In the genomic region with DNA sequence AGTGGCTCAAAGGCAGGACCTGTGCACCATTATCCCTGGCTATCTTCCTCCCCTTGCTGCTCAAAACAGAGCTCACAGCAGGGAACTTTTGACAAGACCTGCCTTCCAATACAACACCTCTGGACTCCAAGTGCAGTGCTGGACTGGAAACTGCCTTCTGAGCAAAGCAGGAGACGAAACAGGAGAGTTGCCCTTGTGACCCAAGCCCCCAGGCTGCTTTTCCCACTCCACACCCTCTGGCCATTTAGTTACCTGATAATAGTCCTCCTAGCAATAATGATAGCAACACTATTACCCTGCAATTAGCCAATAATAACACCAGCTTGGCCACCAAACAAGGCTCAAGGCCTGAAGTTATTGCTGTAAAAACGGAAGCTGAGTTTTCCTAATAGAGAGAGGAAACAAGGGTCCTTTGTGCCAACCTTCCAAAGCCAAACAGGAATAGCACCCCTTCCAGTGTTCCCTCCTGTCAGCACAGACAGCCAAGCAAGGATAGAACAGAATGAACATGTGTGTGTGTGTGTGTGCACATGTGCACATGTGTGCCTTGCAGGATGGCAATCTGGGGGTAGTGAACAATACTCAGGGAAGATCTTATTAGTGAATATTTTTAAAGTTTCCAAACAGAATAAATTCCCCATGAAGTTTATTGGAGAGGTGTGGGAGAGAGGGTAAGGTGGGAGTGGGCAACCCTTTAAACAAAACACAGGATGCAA, we compare ENCODE assay signal across 20 cellular contexts. TPM values are rescaled to one million over a fixed set of nuclear protein-coding genes. Genes with fewer than 3 reads are reported as not detected.
"Had no signal": no experiment of that assay in that cellular context is flagged by ENCODE, and none has a peak within 500 bp of the region (broad histone marks: within the 10 kb centered on the region; RNA-seq: fewer than 3 reads in every experiment).

No MANE protein-coding gene starts in this region.

- H3K36me3 Mint-ChIP-seq: memory B cell; stimulated activated naive B cell treated with anti-CD40 and anti-IgM and Interleukin-4, amounts not matched to agents 10 μg/mL and 1 μg/mL and 100 μg/mL, for 72 hours had no signal

- H3K4me3 Mint-ChIP-seq: activated B cell treated with CpG ODN at 0.5 μM for 24 hours; activated CD4-positive, alpha-beta T cell treated with anti-CD3 and anti-CD28 coated beads, Interleukin-2, amount 10 ng/mL, durations not matched to agents 24 days and 14 days; memory B cell; stimulated activated naive B cell treated with anti-CD40 and anti-IgM and Interleukin-4, amounts not matched to agents 10 μg/mL and 1 μg/mL and 100 μg/mL, for 72 hours had no signal

- DNase-seq: activated B cell treated with CpG ODN at 0.5 μM for 24 hours; activated CD4-positive, alpha-beta T cell treated with anti-CD3 and anti-CD28 coated beads, Interleukin-2, amount 10 ng/mL, durations not matched to agents 24 days and 14 days; activated gamma-delta T cell; activated T-cell treated with anti-CD3 and anti-CD28 coated beads, Interleukin-2, amount 50 U/mL, for 4 hours; dorsolateral prefrontal cortex; left lung; mucosa of descending colon; naive thymus-derived CD8-positive, alpha-beta T cell; posterior cingulate gyrus; retina; stimulated activated CD4-positive, alpha-beta T cell treated with anti-CD3 and anti-CD28 coated beads, Interleukin-15, amount 100 ng/mL, for 24 hours; stimulated activated CD4-positive, alpha-beta T cell treated with anti-CD3 and anti-CD28 coated beads, Interleukin-4, amount 100 ng/mL, for 1 hour; stimulated activated naive B cell treated with anti-CD40 and anti-IgM and Interleukin-4, amounts not matched to agents 10 μg/mL and 1 μg/mL and 100 μg/mL, for 72 hours; thyroid gland had no signal

- H3K36me3 ChIP-seq: left lung, thyroid gland had no signal

- H3K4me1 Mint-ChIP-seq: activated B cell treated with CpG ODN at 0.5 μM for 24 hours; memory B cell; stimulated activated naive B cell treated with anti-CD40 and anti-IgM and Interleukin-4, amounts not matched to agents 10 μg/mL and 1 μg/mL and 100 μg/mL, for 72 hours had no signal

- H3K9me3 ChIP-seq: left lung, mucosa of descending colon, thyroid gland had no signal

- ATAC-seq: activated T-cell treated with anti-CD3 and anti-CD28 coated beads, Interleukin-2, amount 50 U/mL, for 4 hours; left lung; mucosa of descending colon; naive thymus-derived CD8-positive, alpha-beta T cell; stimulated activated naive B cell treated with anti-CD40 and anti-IgM and Interleukin-4, amounts not matched to agents 10 μg/mL and 1 μg/mL and 100 μg/mL, for 72 hours had no signal

- H3K4me3 ChIP-seq: dorsolateral prefrontal cortex, left lung, mucosa of descending colon, thyroid gland had no signal

- H3K27ac ChIP-seq: dorsolateral prefrontal cortex, left lung, thyroid gland had no signal

- H3K27me3 ChIP-seq: thyroid gland had no signal

- H3K27ac Mint-ChIP-seq: activated B cell treated with CpG ODN at 0.5 μM for 24 hours; activated CD4-positive, alpha-beta T cell treated with anti-CD3 and anti-CD28 coated beads, Interleukin-2, amount 10 ng/mL, durations not matched to agents 24 days and 14 days; memory B cell; stimulated activated naive B cell treated with anti-CD40 and anti-IgM and Interleukin-4, amounts not matched to agents 10 μg/mL and 1 μg/mL and 100 μg/mL, for 72 hours had no signal

- H3K27me3 Mint-ChIP-seq: naive thymus-derived CD8-positive, alpha-beta T cell had no signal

- H3K9me3 Mint-ChIP-seq: activated CD4-positive, alpha-beta T cell treated with anti-CD3 and anti-CD28 coated beads, Interleukin-2, amount 10 ng/mL, durations not matched to agents 24 days and 14 days; activated T-cell treated with anti-CD3 and anti-CD28 coated beads, Interleukin-2, amount 50 U/mL, for 4 hours; memory B cell had no signal

- H3K4me1 ChIP-seq: left lung, thyroid gland had no signal

RNA-seq across cellular contexts. Expression of a gene that starts 9.2 kb away (rescaled TPM):
- total RNA-seq: activated B cell treated with CpG ODN at 0.5 μM for 24 hours; activated CD4-positive, alpha-beta T cell treated with anti-CD3 and anti-CD28 coated beads, Interleukin-2, amount 10 ng/mL, durations not matched to agents 24 days and 14 days; astrocyte; left lung; mucosa of descending colon; thyroid gland had no signal
- polyA plus RNA-seq: esophagus had no signal

RNA-seq across cellular contexts. Expression of a gene that starts 24.5 kb away (rescaled TPM):
- total RNA-seq: activated B cell treated with CpG ODN at 0.5 μM for 24 hours; activated CD4-positive, alpha-beta T cell treated with anti-CD3 and anti-CD28 coated beads, Interleukin-2, amount 10 ng/mL, durations not matched to agents 24 days and 14 days; activated T-cell treated with anti-CD3 and anti-CD28 coated beads, Interleukin-2, amount 50 U/mL, for 4 hours; astrocyte; left lung; skeletal muscle tissue had no signal

RNA-seq across cellular contexts. Expression of a gene that starts 26.3 kb away (rescaled TPM):
- total RNA-seq: activated B cell treated with CpG ODN at 0.5 μM for 24 hours, astrocyte, left lung, mucosa of descending colon, skeletal muscle tissue, thyroid gland had no signal
- polyA plus RNA-seq: esophagus, keratinocyte had no signal

RNA-seq across cellular contexts. Expression of a gene that starts 52.7 kb away (rescaled TPM):
- total RNA-seq: activated B cell treated with CpG ODN at 0.5 μM for 24 hours; activated CD4-positive, alpha-beta T cell treated with anti-CD3 and anti-CD28 coated beads, Interleukin-2, amount 10 ng/mL, durations not matched to agents 24 days and 14 days; astrocyte; naive thymus-derived CD8-positive, alpha-beta T cell had no signal

RNA-seq across cellular contexts. Expression of a gene that starts 53.9 kb away (rescaled TPM):
- total RNA-seq: activated B cell treated with CpG ODN at 0.5 μM for 24 hours; activated CD4-positive, alpha-beta T cell treated with anti-CD3 and anti-CD28 coated beads, Interleukin-2, amount 10 ng/mL, durations not matched to agents 24 days and 14 days; activated T-cell treated with anti-CD3 and anti-CD28 coated beads, Interleukin-2, amount 50 U/mL, for 4 hours; astrocyte; dorsolateral prefrontal cortex; left lung; mucosa of descending colon; skeletal muscle tissue; T-helper 2 cell treated with Interferon-gamma antibody and Interleukin-4, amounts not matched to agents 100 ng/mL and 5 ng/mL, for 36 hours; thyroid gland had no signal
- polyA plus RNA-seq: naive thymus-derived CD8-positive, alpha-beta T cell had no signal
